ENCODE assay signal across 9 cellular contexts in genomic region chr16:89319628-89319882, GRCh38.
A peak's percentile ranks its signal among the peaks of the same experiment; 100 is the strongest.
DNase-seq lines count a peak whose midpoint lies in the region; ATAC-seq and TF ChIP-seq lines count a peak whose summit lies in the region.
"Had no signal": no experiment of that assay in that cellular context is flagged by ENCODE, and none has a peak within 500 bp of the region (broad histone marks: within the 10 kb centered on the region; RNA-seq: fewer than 3 reads in every experiment).

No MANE protein-coding gene starts in this region.

- H3K4me3 ChIP-seq in SK-N-SH (ENCODE audit: low read depth in 2 of 2, low read length in 1 of 2), result peak overlapping the region in 1 of 2 experiments; percentile 44; a peak in 1 of 4 replicates
- H3K4me3 ChIP-seq in WI38 (ENCODE audit: low read depth, low read length), result peak overlapping the region; percentile 36
- H3K4me3 ChIP-seq in foreskin fibroblast (ENCODE audit: low read depth in 1 of 2, low read length in 2 of 2), result peak overlapping the region; percentile 3 to 37
- no peak overlapping the region for H3K4me3 ChIP-seq in smooth muscle cell

- TF ChIP-seq EP300 in SK-N-SH (IDR thresholded peaks at IDR 0.05; ENCODE audit: borderline replicate concordance in 1 of 2, low read depth in 1 of 2, low read length in 1 of 2), result no peak

- H3K9ac ChIP-seq in SK-N-SH (peak overlapping the region; percentile 37; the same call in 1 of the 2 replicates), smooth muscle cell (ENCODE audit: low read depth) (peak overlapping the region; percentile 83)

- no peaks in the 10 kb centered on the region for H3K27me3 ChIP-seq in SK-N-SH (ENCODE audit: insufficient read depth)
- H3K27me3 ChIP-seq in smooth muscle cell (ENCODE audit: low read depth), result no peaks in the 10 kb centered on the region

- peak overlapping the region; percentile 73 for H3K4me2 ChIP-seq in SK-N-SH
- H3K4me2 ChIP-seq in smooth muscle cell, result peak overlapping the region; percentile 78

- H4K20me1 ChIP-seq in SK-N-SH (ENCODE audit: insufficient read depth), result peaks cover 60% of the 10 kb centered on the region
- peaks cover 98% of the 10 kb centered on the region for H4K20me1 ChIP-seq in smooth muscle cell (ENCODE audit: low read depth)

- H3F3A ChIP-seq in SK-N-SH (replicated peaks; ENCODE audit: insufficient read depth) (peaks cover 58% of the 10 kb centered on the region), smooth muscle cell (ENCODE audit: low read depth) (peaks cover 29% of the 10 kb centered on the region)

- H3K27ac ChIP-seq in SK-N-SH (ENCODE audit: low read depth in 2 of 2, low read length in 1 of 2) (peak overlapping the region; percentile 58 to 89), smooth muscle cell (ENCODE audit: low read depth) (peak overlapping the region; percentile 92)

- H2AFZ ChIP-seq in SK-N-SH (ENCODE audit: low read depth), result no peak overlapping the region
- no peak overlapping the region for H2AFZ ChIP-seq in smooth muscle cell (ENCODE audit: low read depth)

- TF ChIP-seq CTCF in SK-N-SH (IDR thresholded peaks at IDR 0.05) (no peak), WI38 (IDR thresholded peaks at IDR 0.05; ENCODE audit: low read depth, low read length) (no peak), foreskin fibroblast (IDR thresholded peaks at IDR 0.05; ENCODE audit: low read depth, low read length) (no peak), smooth muscle cell (IDR thresholded peaks at IDR 0.05; ENCODE audit: borderline replicate concordance, insufficient read depth, poor library complexity, severe bottlenecking) (no peak), omental fat pad (IDR thresholded peaks at IDR 0.05) (no peak)

- ATAC-seq in SK-N-SH treated with all-trans-retinoic acid at 6 μM for 48 hours, result no peak; the same call in 1 of the 3 replicates
- no peak for ATAC-seq in omental fat pad (ENCODE audit: low FRiP score)
- no peak for ATAC-seq in GM18520 (IDR thresholded peaks at IDR 0.05; ENCODE audit: unreplicated experiment)

- H3K9me3 ChIP-seq in SK-N-SH (no peaks in the 10 kb centered on the region), smooth muscle cell (replicated peaks; ENCODE audit: low read depth) (no peaks in the 10 kb centered on the region)

- H3K79me2 ChIP-seq in SK-N-SH (ENCODE audit: insufficient read depth), result peaks cover 97% of the 10 kb centered on the region
- peaks cover 89% of the 10 kb centered on the region for H3K79me2 ChIP-seq in smooth muscle cell (ENCODE audit: low read depth)

- peaks cover 66 to 77% of the 10 kb centered on the region in 2 experiments; a peak in 3 of 4 replicates for H3K4me1 ChIP-seq in SK-N-SH (ENCODE audit: control insufficient read depth in 1 of 2, insufficient read depth in 2 of 2, low read depth in 1 of 2, low read length in 1 of 2)
- peaks cover 32% of the 10 kb centered on the region for H3K4me1 ChIP-seq in smooth muscle cell (ENCODE audit: low read depth)

- POLR2A ChIA-PET in SK-N-SH (lab: Yijun Ruan, JAX), result no interaction called here

- H3K9me2 ChIP-seq in SK-N-SH, result no peaks in the 10 kb centered on the region

- H3K36me3 ChIP-seq in SK-N-SH (replicated peaks in 1 of 2; ENCODE audit: control insufficient read depth in 1 of 2, insufficient read depth in 2 of 2, low read length in 1 of 2), result peaks cover 0 to 4% of the 10 kb centered on the region in 2 experiments
- H3K36me3 ChIP-seq in smooth muscle cell (ENCODE audit: low read depth), result no peaks in the 10 kb centered on the region

- TF ChIP-seq RAD21 in SK-N-SH (IDR thresholded peaks at IDR 0.05; ENCODE audit: low read length), result no peak

- 100% methylated on average over 3 of the region's 4 CpGs for WGBS in SK-N-SH (ENCODE audit: low lambda C conversion rate)
- 84% methylated on average over 4 of the region's 4 CpGs for WGBS in smooth muscle cell (ENCODE audit: low lambda C conversion rate)

- CTCF ChIA-PET in SK-N-SH (lab: Yijun Ruan, JAX), result interaction anchor here (3.8 kb wide), 1 partner anchor 11 kb away, joined by 18 read pairs; no protein-coding TSS in a partner anchor

- no peak for DNase-seq in SK-N-SH
- no peak for DNase-seq in foreskin fibroblast
- no peak for DNase-seq in smooth muscle cell (lab: John Stamatoyannopoulos, UW; ENCODE audit: unreplicated experiment)
- DNase-seq in omental fat pad (ENCODE audit: low spot score), result no peak
- no peak for DNase-seq in NOMO-1 treated with dmso at 0.1 percent for 144 hours (lab: John Stamatoyannopoulos, UW; ENCODE audit: unreplicated experiment)
- DNase-seq: activated B cell treated with CpG ODN at 0.5 μM for 24 hours had no signal

TF ChIP-seq in SK-N-SH, 30 proteins besides CTCF, POLR2A, EP300 and RAD21:
- TF ChIP-seq SIN3A (IDR thresholded peaks at IDR 0.05; ENCODE audit: borderline replicate concordance, low read depth, low read length) (no peak), YY1 (IDR thresholded peaks at IDR 0.05; ENCODE audit: low read depth) (no peak)
- TF ChIP-seq, protein P1, sequence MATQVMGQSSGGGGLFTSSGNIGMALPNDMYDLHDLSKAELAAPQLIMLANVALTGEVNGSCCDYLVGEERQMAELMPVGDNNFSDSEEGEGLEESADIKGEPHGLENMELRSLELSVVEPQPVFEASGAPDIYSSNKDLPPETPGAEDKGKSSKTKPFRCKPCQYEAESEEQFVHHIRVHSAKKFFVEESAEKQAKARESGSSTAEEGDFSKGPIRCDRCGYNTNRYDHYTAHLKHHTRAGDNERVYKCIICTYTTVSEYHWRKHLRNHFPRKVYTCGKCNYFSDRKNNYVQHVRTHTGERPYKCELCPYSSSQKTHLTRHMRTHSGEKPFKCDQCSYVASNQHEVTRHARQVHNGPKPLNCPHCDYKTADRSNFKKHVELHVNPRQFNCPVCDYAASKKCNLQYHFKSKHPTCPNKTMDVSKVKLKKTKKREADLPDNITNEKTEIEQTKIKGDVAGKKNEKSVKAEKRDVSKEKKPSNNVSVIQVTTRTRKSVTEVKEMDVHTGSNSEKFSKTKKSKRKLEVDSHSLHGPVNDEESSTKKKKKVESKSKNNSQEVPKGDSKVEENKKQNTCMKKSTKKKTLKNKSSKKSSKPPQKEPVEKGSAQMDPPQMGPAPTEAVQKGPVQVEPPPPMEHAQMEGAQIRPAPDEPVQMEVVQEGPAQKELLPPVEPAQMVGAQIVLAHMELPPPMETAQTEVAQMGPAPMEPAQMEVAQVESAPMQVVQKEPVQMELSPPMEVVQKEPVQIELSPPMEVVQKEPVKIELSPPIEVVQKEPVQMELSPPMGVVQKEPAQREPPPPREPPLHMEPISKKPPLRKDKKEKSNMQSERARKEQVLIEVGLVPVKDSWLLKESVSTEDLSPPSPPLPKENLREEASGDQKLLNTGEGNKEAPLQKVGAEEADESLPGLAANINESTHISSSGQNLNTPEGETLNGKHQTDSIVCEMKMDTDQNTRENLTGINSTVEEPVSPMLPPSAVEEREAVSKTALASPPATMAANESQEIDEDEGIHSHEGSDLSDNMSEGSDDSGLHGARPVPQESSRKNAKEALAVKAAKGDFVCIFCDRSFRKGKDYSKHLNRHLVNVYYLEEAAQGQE (IDR thresholded peaks at IDR 0.05; ENCODE audit: low read depth, low read length), result no peak

TF ChIP-seq in SK-N-SH treated with all-trans-retinoic acid at 6 μM for 48 hours, 23 proteins besides CTCF, POLR2A, EP300 and RAD21 (continues in another document):
- TF ChIP-seq, protein P2, sequence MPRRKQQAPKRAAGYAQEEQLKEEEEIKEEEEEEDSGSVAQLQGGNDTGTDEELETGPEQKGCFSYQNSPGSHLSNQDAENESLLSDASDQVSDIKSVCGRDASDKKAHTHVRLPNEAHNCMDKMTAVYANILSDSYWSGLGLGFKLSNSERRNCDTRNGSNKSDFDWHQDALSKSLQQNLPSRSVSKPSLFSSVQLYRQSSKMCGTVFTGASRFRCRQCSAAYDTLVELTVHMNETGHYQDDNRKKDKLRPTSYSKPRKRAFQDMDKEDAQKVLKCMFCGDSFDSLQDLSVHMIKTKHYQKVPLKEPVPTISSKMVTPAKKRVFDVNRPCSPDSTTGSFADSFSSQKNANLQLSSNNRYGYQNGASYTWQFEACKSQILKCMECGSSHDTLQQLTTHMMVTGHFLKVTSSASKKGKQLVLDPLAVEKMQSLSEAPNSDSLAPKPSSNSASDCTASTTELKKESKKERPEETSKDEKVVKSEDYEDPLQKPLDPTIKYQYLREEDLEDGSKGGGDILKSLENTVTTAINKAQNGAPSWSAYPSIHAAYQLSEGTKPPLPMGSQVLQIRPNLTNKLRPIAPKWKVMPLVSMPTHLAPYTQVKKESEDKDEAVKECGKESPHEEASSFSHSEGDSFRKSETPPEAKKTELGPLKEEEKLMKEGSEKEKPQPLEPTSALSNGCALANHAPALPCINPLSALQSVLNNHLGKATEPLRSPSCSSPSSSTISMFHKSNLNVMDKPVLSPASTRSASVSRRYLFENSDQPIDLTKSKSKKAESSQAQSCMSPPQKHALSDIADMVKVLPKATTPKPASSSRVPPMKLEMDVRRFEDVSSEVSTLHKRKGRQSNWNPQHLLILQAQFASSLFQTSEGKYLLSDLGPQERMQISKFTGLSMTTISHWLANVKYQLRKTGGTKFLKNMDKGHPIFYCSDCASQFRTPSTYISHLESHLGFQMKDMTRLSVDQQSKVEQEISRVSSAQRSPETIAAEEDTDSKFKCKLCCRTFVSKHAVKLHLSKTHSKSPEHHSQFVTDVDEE (CRISPR knock-in tag; IDR thresholded peaks at IDR 0.05), result no peak
- TF ChIP-seq TOX (CRISPR knock-in tag; IDR thresholded peaks at IDR 0.05; ENCODE audit: borderline replicate concordance) (no peak), CSDC2 (CRISPR knock-in tag; IDR thresholded peaks at IDR 0.05) (no peak), ESRRG (CRISPR knock-in tag; IDR thresholded peaks at IDR 0.05) (no peak), CREB5 (CRISPR knock-in tag; IDR thresholded peaks at IDR 0.05; ENCODE audit: low read depth) (no peak), ZNF70 (CRISPR knock-in tag; IDR thresholded peaks at IDR 0.05) (no peak), ZC3H10 (CRISPR knock-in tag; IDR thresholded peaks at IDR 0.05) (no peak), BACH2 (CRISPR knock-in tag; IDR thresholded peaks at IDR 0.05; ENCODE audit: borderline replicate concordance) (no peak)
